In genomic region chr10:114653926-114654325, GRCh38 we compare ENCODE assay signal across 16 cellular contexts. TPM values are rescaled to one million over a fixed set of nuclear protein-coding genes. Genes with fewer than 3 reads are reported as not detected.
DNase-seq lines count a peak whose midpoint lies in the region; ATAC-seq and TF ChIP-seq lines count a peak whose summit lies in the region.
"Had no signal": no experiment of that assay in that cellular context is flagged by ENCODE, and none has a peak within 500 bp of the region (broad histone marks: within the 10 kb centered on the region; RNA-seq: fewer than 3 reads in every experiment).

No MANE protein-coding gene starts in this region.

- intact Hi-C loops in Right ventricle myocardium inferior (cut with DNase I) (loop anchor here (2.0 kb wide), 1 partner anchor 31 kb away; no protein-coding TSS in a partner anchor), left ventricle myocardium inferior (cut with micrococcal nuclease) (no loop called here)

- no peaks in the 10 kb centered on the region for H3K27me3 ChIP-seq in right atrium auricular region
- H3K27me3 ChIP-seq in left ventricle myocardium inferior (ENCODE audit: low read depth) = no peaks in the 10 kb centered on the region
- H3K27me3 ChIP-seq: transverse colon had no signal

- H3K9me3 ChIP-seq in right atrium auricular region (no peaks in the 10 kb centered on the region), left ventricle myocardium inferior (replicated peaks) (no peaks in the 10 kb centered on the region)
- H3K9me3 ChIP-seq: mucosa of descending colon, transverse colon had no signal

- DNase-seq in DMS 273 (lab: John Stamatoyannopoulos, UW; ENCODE audit: unreplicated experiment) (peak; percentile 24), DMS 273 treated with DMSO at 0.1 percent for 48 hours (lab: John Stamatoyannopoulos, UW) (no peak), Right ventricle myocardium inferior (ENCODE audit: missing footprints) (no peak), right atrium auricular region (ENCODE audit: low spot score) (no peak), left ventricle myocardium inferior (peak; percentile 58), NCI-H2227 treated with DMSO at 0.1 percent for 48 hours (lab: John Stamatoyannopoulos, UW) (no peak), A172 (ENCODE audit: low spot score) (no peak)
- DNase-seq: head of caudate nucleus; mucosa of descending colon; NCI-H226; small intestine; stimulated activated naive CD4-positive, alpha-beta T cell treated with Interleukin-2 at 50 U/mL for 16 hours; transverse colon had no signal

- TF ChIP-seq CTCF in right atrium auricular region (IDR thresholded peaks at IDR 0.05) (no peak), left ventricle myocardium inferior (IDR thresholded peaks at IDR 0.05; ENCODE audit: borderline replicate concordance) (no peak)

- ATAC-seq in Right ventricle myocardium inferior = peak; percentile 33
- no peak for ATAC-seq in esophagus mucosa
- ATAC-seq: SK-N-SH treated with all-trans-retinoic acid at 6 μM for 48 hours had no signal

- H3K4me1 ChIP-seq in right atrium auricular region (peaks cover 0 to 82% of the 10 kb centered on the region in 2 donors), left ventricle myocardium inferior (peaks cover 100% of the 10 kb centered on the region)

- H3K36me3 ChIP-seq in right atrium auricular region (no peaks in the 10 kb centered on the region), left ventricle myocardium inferior (no peaks in the 10 kb centered on the region)
- H3K36me3 ChIP-seq: transverse colon had no signal

- H3K27ac ChIP-seq in right atrium auricular region (peak overlapping the region in 1 of 2 donors; percentile 79), left ventricle myocardium inferior (replicated peaks) (peak overlapping the region; percentile 89)
- H3K27ac ChIP-seq: 22Rv1 had no signal

- H3K4me3 ChIP-seq in right atrium auricular region (no peak overlapping the region), left ventricle myocardium inferior (no peak overlapping the region)
- H3K4me3 ChIP-seq: mucosa of descending colon, transverse colon had no signal

RNA-seq across cellular contexts. Expression of gene ABLIM1, which starts 4.1 kb away (rescaled TPM):
- total RNA-seq in Right ventricle myocardium inferior (730 TPM), right atrium auricular region (100 to 1,000 TPM; 359 to 404 TPM), left ventricle myocardium inferior (674 TPM), esophagus mucosa (304 TPM)
- total RNA-seq in A172 (2014; rRNA removed; shearing (Covaris generic)) = 1.8 and 2.3 TPM in 2 replicates

Comparison
In these comparisons a context has a peak if more than half of its experiments do, and no peak if none do; other contexts are left out.
1. DNase-seq: peak in DMS 273 (single experiment) and left ventricle myocardium inferior (single experiment); none in DMS 273 treated with DMSO at 0.1 percent for 48 hours (single experiment), Right ventricle myocardium inferior (single experiment), right atrium auricular region (single experiment), NCI-H2227 treated with DMSO at 0.1 percent for 48 hours (single experiment) and A172 (single experiment).
2. RNA of gene ABLIM1, which starts 4.1 kb away (total RNA-seq): 730 TPM in Right ventricle myocardium inferior (single experiment), 674 TPM in left ventricle myocardium inferior (single experiment), 359 to 404 TPM in right atrium auricular region and 304 TPM in esophagus mucosa (single experiment); 1.8 to 2.3 TPM in A172; every median in the first group is over 10 times any median in the second.